Comparison of ENCODE assay signal across 1 cellular context in genomic region chr11:7986768-7987559, GRCh38.
TF ChIP-seq lines count a peak whose summit lies in the region.

EIF3F (plus strand) TSS chr11:7987337; CDS start chr11:7987353, 16 bp downstream.

TF ChIP-seq in HEK293, 187 proteins besides CTCF, POLR2A, EP300 and RAD21 (continued from another document):
- TF ChIP-seq INSM2 (tag by site-specific recombination; IDR thresholded peaks at IDR 0.05) = peak; percentile 97
- TF ChIP-seq ZXDB (tag by site-specific recombination; IDR thresholded peaks at IDR 0.05) = peak; percentile 89
- peak; percentile 96 for TF ChIP-seq ZNF639 (tag by site-specific recombination; IDR thresholded peaks at IDR 0.05)
- no peak for TF ChIP-seq ZNF571 (tag by site-specific recombination; IDR thresholded peaks at IDR 0.05)
- TF ChIP-seq REST (tag by site-specific recombination; IDR thresholded peaks at IDR 0.05) = 0 out of 2 replicates have a peak, but pooled peaks have one; percentile 39
- TF ChIP-seq ELK4 (IDR thresholded peaks at IDR 0.05; ENCODE audit: borderline replicate concordance, low read depth, low read length) = peak; percentile 47; the same call in 1 of the 2 replicates
- TF ChIP-seq ZBTB8A (tag by site-specific recombination; IDR thresholded peaks at IDR 0.05) = peak; percentile 83
- TF ChIP-seq ZNF324 (tag by site-specific recombination; IDR thresholded peaks at IDR 0.05) = peak; percentile 85
- peak; percentile 69; the same call in 1 of the 2 replicates for TF ChIP-seq ZNF501 (tag by site-specific recombination; IDR thresholded peaks at IDR 0.05)
- TF ChIP-seq ZNF701 (tag by site-specific recombination; IDR thresholded peaks at IDR 0.05) = no peak
- TF ChIP-seq ZNF768 (tag by site-specific recombination; IDR thresholded peaks at IDR 0.05) = no peak
- TF ChIP-seq SP3 (tag by site-specific recombination; IDR thresholded peaks at IDR 0.05) = peak; percentile 69
- TF ChIP-seq ZNF747 (tag by site-specific recombination; IDR thresholded peaks at IDR 0.05) = no peak
- peak; percentile 56 for TF ChIP-seq ZBTB21 (tag by site-specific recombination; IDR thresholded peaks at IDR 0.05)
- TF ChIP-seq ZSCAN30 (tag by site-specific recombination; IDR thresholded peaks at IDR 0.05) = peak; percentile 89
- TF ChIP-seq ZSCAN16 (tag by site-specific recombination; IDR thresholded peaks at IDR 0.05) = no peak
- TF ChIP-seq ZBTB6 (tag by site-specific recombination; IDR thresholded peaks at IDR 0.05) = peak; percentile 63; the same call in 1 of the 2 replicates
- peak; percentile 33; the same call in 1 of the 2 replicates for TF ChIP-seq ZNF366 (tag by site-specific recombination; conservative IDR thresholded peaks at IDR 0.05)
- TF ChIP-seq ZNF354C (tag by site-specific recombination; IDR thresholded peaks at IDR 0.05; ENCODE audit: borderline replicate concordance, low read depth) = no peak
- peak; percentile 98 for TF ChIP-seq ZNF660 (tag by site-specific recombination; IDR thresholded peaks at IDR 0.05)
- TF ChIP-seq KLF1 (tag by site-specific recombination; IDR thresholded peaks at IDR 0.05) = no peak
- TF ChIP-seq ZBTB44 (tag by site-specific recombination; IDR thresholded peaks at IDR 0.05) = peak; percentile 59
- no peak; the same call in none of the 2 replicates for TF ChIP-seq ZNF2 (tag by site-specific recombination; IDR thresholded peaks at IDR 0.05)
- peak; percentile 71 for TF ChIP-seq ZNF654 (tag by site-specific recombination; IDR thresholded peaks at IDR 0.05; ENCODE audit: low read depth)
- TF ChIP-seq ZNF561 (tag by site-specific recombination; IDR thresholded peaks at IDR 0.05; ENCODE audit: borderline replicate concordance) = 0 out of 2 replicates have a peak, but pooled peaks have one; percentile 79
- peak; percentile 70; the same call in 1 of the 2 replicates for TF ChIP-seq ATF2 (tag by site-specific recombination; IDR thresholded peaks at IDR 0.05; ENCODE audit: low read depth)
- TF ChIP-seq ZNF76 (tag by site-specific recombination; IDR thresholded peaks at IDR 0.05; ENCODE audit: borderline replicate concordance, low read depth) = peak; percentile 75
- TF ChIP-seq ZBTB17 (tag by site-specific recombination; IDR thresholded peaks at IDR 0.05) = peak; percentile 77
- TF ChIP-seq ZSCAN5A (tag by site-specific recombination; IDR thresholded peaks at IDR 0.05) = 0 out of 2 replicates have a peak, but pooled peaks have one; percentile 39
- TF ChIP-seq ZEB2 (tag by site-specific recombination; IDR thresholded peaks at IDR 0.05) = peak; percentile 67; the same call in 1 of the 2 replicates
- peak; percentile 91 for TF ChIP-seq SP2 (tag by site-specific recombination; IDR thresholded peaks at IDR 0.05)
- no peak for TF ChIP-seq ZNF23 (tag by site-specific recombination; IDR thresholded peaks at IDR 0.05; ENCODE audit: borderline replicate concordance)
- TF ChIP-seq ZNF580 (tag by site-specific recombination; IDR thresholded peaks at IDR 0.05) = peak; percentile 93
TF ChIP-seq in HEK293: peak in this region for 60.
